17 cellular contexts compared by ENCODE assay signal in genomic region chr6:18024876-18025275, GRCh38. TPM values are rescaled to one million over a fixed set of nuclear protein-coding genes. Genes with fewer than 3 reads are reported as not detected.
DNase-seq lines count a peak whose midpoint lies in the region; ATAC-seq, FAIRE-seq and TF ChIP-seq lines count a peak whose summit lies in the region.
"Had no signal": no experiment of that assay in that cellular context is flagged by ENCODE, and none has a peak within 500 bp of the region (broad histone marks: within the 10 kb centered on the region; RNA-seq: fewer than 3 reads in every experiment).

No MANE protein-coding gene starts in this region.

- H3K4me3 ChIP-seq in K562 (no peak overlapping the region), mesenchymal stem cell (ENCODE audit: insufficient read depth in 1 of 2, low read depth in 1 of 2, low read length in 2 of 2) (no peak overlapping the region)
- H3K4me3 ChIP-seq: BLaER1 treated with 17β-estradiol and CSF1 and Interleukin-3, amounts not matched to agents 10 nM and 100 nM; GM12878; HAP-1 had no signal

- H3K79me2 ChIP-seq in K562 (ENCODE audit: control insufficient read depth, insufficient read depth, low read length), result no peaks in the 10 kb centered on the region

- in situ Hi-C loops in K562 (cut with MboI), result no loop called here

- H3K9ac ChIP-seq in K562 (ENCODE audit: insufficient read depth in 1 of 2, low read depth in 2 of 2, low read length in 2 of 2), result no peak overlapping the region
- H3K9ac ChIP-seq in mesenchymal stem cell (ENCODE audit: low read length), result no peak overlapping the region
- H3K9ac ChIP-seq: BLaER1 treated with 17β-estradiol and CSF1 and Interleukin-3, amounts not matched to agents 10 nM and 100 nM had no signal

- H4K91ac ChIP-seq in mesenchymal stem cell (ENCODE audit: low read length), result no peak overlapping the region

- peak overlapping the region; percentile 74 for H2AK5ac ChIP-seq in mesenchymal stem cell (ENCODE audit: low read length, severe bottlenecking)

- POLR2A ChIA-PET in GM10248 (lab: Yijun Ruan, JAX) (no interaction called here), K562 (lab: Yijun Ruan, JAX) (interaction anchor here (0.7 to 1.2 kb wide), 2 partner anchors 8 to 9 kb away, joined by 3 to 4 read pairs; no protein-coding TSS in a partner anchor)

- no peak overlapping the region for H3K14ac ChIP-seq in mesenchymal stem cell (ENCODE audit: low read length in 2 of 2)

- no peak for TF ChIP-seq RAD21 in K562 (CRISPR knock-in tag; conservative IDR thresholded peaks at IDR 0.05 in 1 of 2, IDR thresholded peaks at IDR 0.05 in 1 of 2)

- CTCF ChIA-PET in GM10248 (lab: Yijun Ruan, JAX) (no interaction called here), K562 (lab: Yijun Ruan, JAX; ENCODE audit: low intra/inter-chr PET ratio) (no interaction called here)

- H4K20me1 ChIP-seq in K562 (replicated peaks; ENCODE audit: control insufficient read depth, insufficient read depth, low read length), result no peaks in the 10 kb centered on the region
- H4K20me1 ChIP-seq: BLaER1 treated with 17β-estradiol and CSF1 and Interleukin-3, amounts not matched to agents 10 nM and 100 nM had no signal

- H3K27me3 ChIP-seq in K562 (ENCODE audit: control insufficient read depth in 2 of 2, insufficient read depth in 2 of 2, low read length in 2 of 2) (no peaks in the 10 kb centered on the region), mesenchymal stem cell (ENCODE audit: control insufficient read depth in 1 of 2, insufficient read depth in 1 of 2, low read length in 2 of 2) (no peaks in the 10 kb centered on the region)
- H3K27me3 ChIP-seq: BLaER1 treated with 17β-estradiol and CSF1 and Interleukin-3, amounts not matched to agents 10 nM and 100 nM had no signal

- peak overlapping the region; percentile 32; the same call in 1 of the 2 replicates for H2AFZ ChIP-seq in K562 (ENCODE audit: low read depth, low read length)
- no peak overlapping the region for H2AFZ ChIP-seq in mesenchymal stem cell (ENCODE audit: low read depth, low read length)

- no peaks in the 10 kb centered on the region for H3K9me1 ChIP-seq in K562 (ENCODE audit: control insufficient read depth, insufficient read depth, low read length)

- no peak overlapping the region for H3K18ac ChIP-seq in mesenchymal stem cell (ENCODE audit: low read depth in 1 of 2, low read length in 2 of 2)

- no peak for TF ChIP-seq EP300 in K562 (IDR thresholded peaks at IDR 0.05; ENCODE audit: low read length)

- no peaks in the 10 kb centered on the region for H3K79me1 ChIP-seq in mesenchymal stem cell (replicated peaks; ENCODE audit: low read length, poor library complexity, severe bottlenecking)

- DNase-seq in GM10248 (ENCODE audit: extremely low spot score), result peak; percentile 0
- DNase-seq in K562 (ENCODE audit: extremely low read depth in 1 of 4, low spot score in 3 of 4), result peak in 1 of 4 experiments; percentile 3
- DNase-seq in mesenchymal stem cell, result no peak
- peak; percentile 40 for DNase-seq in superior temporal gyrus (ENCODE audit: extremely low spot score)
- no peak for DNase-seq in occipital lobe (lab: John Stamatoyannopoulos, UW)
- DNase-seq in activated CD8-positive, alpha-beta memory T cell treated with anti-CD3 and anti-CD28 coated beads, Interleukin-2, amount 50 U/mL, for 48 hours, result no peak
- no peak for DNase-seq in activated T-cell treated with anti-CD3 and anti-CD28 coated beads, Interleukin-2, amount 50 U/mL, for 48 hours
- DNase-seq: Calu3; CD8-positive, alpha-beta T cell; DMS79 treated with DMSO at 0.1 percent for 48 hours; GF-D8; GOT3 had no signal

- no TSS peak for BruUV-seq in K562 (replicated peaks; lab: Mats Ljungman, UMichigan)

- no peak for FAIRE-seq in K562 (lab: Jason Lieb, UNC)
- FAIRE-seq: GM12878, GM18507 had no signal

- no peak for TF ChIP-seq CTCF in GM10248 (IDR thresholded peaks at IDR 0.05; ENCODE audit: control extremely low read depth, extremely low read depth, low read depth, missing control alignments)
- no peak for TF ChIP-seq CTCF in K562 (IDR thresholded peaks at IDR 0.05 in 2 of 3, conservative IDR thresholded peaks at IDR 0.05 in 1 of 3; ENCODE audit: insufficient read depth in 2 of 3, low read depth in 1 of 3, low read length in 3 of 3)

- H3K9me3 ChIP-seq in K562 (replicated peaks; ENCODE audit: control insufficient read depth, insufficient read depth, low read depth, low read length), result peaks cover 3% of the 10 kb centered on the region; the same call in 1 of the 2 replicates
- no peaks in the 10 kb centered on the region for H3K9me3 ChIP-seq in mesenchymal stem cell (ENCODE audit: control insufficient read depth, low read length)

- H2BK120ac ChIP-seq in mesenchymal stem cell (ENCODE audit: low read depth, low read length), result no peak overlapping the region

- no peak overlapping the region for H3K4ac ChIP-seq in mesenchymal stem cell (ENCODE audit: low read depth in 1 of 2, low read length in 2 of 2)

- no peak overlapping the region for H2BK15ac ChIP-seq in mesenchymal stem cell (ENCODE audit: low read depth, poor library complexity, severe bottlenecking)

- no peak overlapping the region for H2BK12ac ChIP-seq in mesenchymal stem cell (ENCODE audit: low read length in 2 of 2)

- H3K4me2 ChIP-seq in K562 (ENCODE audit: insufficient read depth, low read length) (no peak overlapping the region), mesenchymal stem cell (ENCODE audit: low read length, poor library complexity, severe bottlenecking) (no peak overlapping the region)
- H3K4me2 ChIP-seq: BLaER1 treated with 17β-estradiol and CSF1 and Interleukin-3, amounts not matched to agents 10 nM and 100 nM had no signal

- no peaks in the 10 kb centered on the region for H3K36me3 ChIP-seq in K562 (ENCODE audit: control insufficient read depth, insufficient read depth, low read length)
- H3K36me3 ChIP-seq in mesenchymal stem cell (ENCODE audit: control insufficient read depth in 1 of 2, insufficient read depth in 2 of 2, low read depth in 1 of 2, low read length in 2 of 2), result no peaks in the 10 kb centered on the region
- H3K36me3 ChIP-seq: HAP-1 had no signal

- intact Hi-C loops in K562 (cut with micrococcal nuclease), result no loop called here

- ATAC-seq in K562, result no peak
- ATAC-seq: CD8-positive, alpha-beta T cell; GM12878 had no signal

- H3K23ac ChIP-seq in mesenchymal stem cell (ENCODE audit: low read length in 2 of 2), result no peak overlapping the region

- no peak overlapping the region for H2BK5ac ChIP-seq in mesenchymal stem cell (ENCODE audit: low read depth, low read length, poor library complexity, severe bottlenecking)

- peaks cover 4 to 8% of the 10 kb centered on the region in 2 experiments; a peak in 2 of 5 replicates for H3K4me1 ChIP-seq in K562 (replicated peaks in 1 of 2; ENCODE audit: control insufficient read depth in 2 of 2, insufficient read depth in 2 of 2, low read length in 2 of 2)
- peaks cover 4% of the 10 kb centered on the region for H3K4me1 ChIP-seq in mesenchymal stem cell (ENCODE audit: control insufficient read depth, insufficient read depth, low read depth, low read length)
- H3K4me1 ChIP-seq: BLaER1 treated with 17β-estradiol and CSF1 and Interleukin-3, amounts not matched to agents 10 nM and 100 nM had no signal

- no peak overlapping the region for H3K27ac ChIP-seq in K562 (ENCODE audit: extremely low read depth, low read depth, low read length)
- no peak overlapping the region for H3K27ac ChIP-seq in mesenchymal stem cell (ENCODE audit: low read length, poor library complexity, severe bottlenecking)
- H3K27ac ChIP-seq: 22Rv1; BLaER1 treated with 17β-estradiol and CSF1 and Interleukin-3, amounts not matched to agents 10 nM and 100 nM had no signal

- H4K8ac ChIP-seq in mesenchymal stem cell (ENCODE audit: low read length), result no peak overlapping the region

- 68% methylated on average over 5 of the region's 5 CpGs for whole genome bisulfite sequencing in K562 (ENCODE audit: insufficient coverage, low coverage, missing lambda C conversion rate)
- WGBS in mesenchymal stem cell, result 97% methylated on average over 3 of the region's 5 CpGs

- TF ChIP-seq POLR2A in K562 (conservative IDR thresholded peaks at IDR 0.05), result no peak

TF ChIP-seq in K562, 482 proteins besides CTCF, POLR2A, EP300 and RAD21:
- TF ChIP-seq ZNF444 (CRISPR knock-in tag; IDR thresholded peaks at IDR 0.05) (no peak), SP2 (IDR thresholded peaks at IDR 0.05; ENCODE audit: extremely low read depth, low read depth, low read length, poor library complexity, severe bottlenecking) (no peak), TAF9B (IDR thresholded peaks at IDR 0.05; ENCODE audit: partially characterized antibody) (no peak), ZBTB34 (CRISPR knock-in tag; IDR thresholded peaks at IDR 0.05) (no peak)

RNA-seq across cellular contexts. Expression of gene KIF13A, which starts 37.4 kb away (rescaled TPM):
- total RNA-seq in K562 (2011; cell fraction: chromatin; rRNA removed; ENCODE audit: low replicate concordance), result 104 and 140 TPM in 2 replicates
- total RNA-seq in K562 (2011; cell fraction: nucleolus; rRNA removed), result 46.7 and 52.6 TPM in 2 replicates
- total RNA-seq in K562 (2011; cell fraction: nucleoplasm; rRNA removed), result 47.2 and 119 TPM in 2 replicates
- total RNA-seq in K562 (2014; rRNA removed) (21.0 and 30.1 TPM in 2 replicates), K562 (2014; rRNA removed; fragmentation: Illumina TruSeq; extraction: Trizol) (37.5 and 39.3 TPM in 2 replicates), K562 (2015; rRNA removed; fragmentation: Illumina TruSeq; extraction: Trizol) (43.2 and 44.3 TPM in 2 replicates), K562 (2021) (30.1 and 33.8 TPM in 2 replicates), occipital lobe (27.8 TPM)
- polyA plus RNA-seq in K562 (2011; rRNA removed) (29.5 and 31.8 TPM in 2 replicates), K562 (2014; fragmentation: Illumina TruSeq; extraction: Trizol) (28.2 and 29.7 TPM in 2 replicates), K562 (2014; fragmentation: Nextera tagmentation; extraction: Ambion mirVana) (1 to 10 TPM; 3.6 to 4.3 TPM), K562 (2014; rRNA removed) (22.5 and 22.6 TPM in 2 replicates)
- 15.8 and 22.8 TPM in 2 replicates for polyA plus RNA-seq in K562 (2011; cell fraction: cytosol; rRNA removed)
- polyA plus RNA-seq in K562 (2011; cell fraction: nucleus; rRNA removed), result 33.0 and 34.3 TPM in 2 replicates
- polyA plus RNA-seq in K562 (2012), result 25.3 and 25.9 TPM in 2 replicates
- polyA minus RNA-seq in K562 (2011; rRNA and poly(A)+ RNA removed), result 58.2 and 66.9 TPM in 2 replicates
- polyA minus RNA-seq in K562 (2011; cell fraction: cytosol; rRNA and poly(A)+ RNA removed), result 27.8 and 31.0 TPM in 2 replicates
- polyA minus RNA-seq in K562 (2011; cell fraction: nucleus; rRNA and poly(A)+ RNA removed), result 52.9 and 92.3 TPM in 2 replicates
- polyA plus RNA-seq in mesenchymal stem cell (2013, experiment 1 of 2), result 34.7 TPM
- 33.3 TPM for polyA plus RNA-seq in mesenchymal stem cell (2013, experiment 2 of 2)

Comparison
In these comparisons a context has a peak if more than half of its experiments do, and no peak if none do; other contexts are left out.
1. DNase-seq: peak in GM10248 (single experiment) and superior temporal gyrus (single experiment); none in mesenchymal stem cell (single experiment), occipital lobe (single experiment), activated CD8-positive, alpha-beta memory T cell treated with anti-CD3 and anti-CD28 coated beads, Interleukin-2, amount 50 U/mL, for 48 hours (single experiment) and activated T-cell treated with anti-CD3 and anti-CD28 coated beads, Interleukin-2, amount 50 U/mL, for 48 hours (0 of 2).